Comparison of ENCODE assay signal across 6 cellular contexts in genomic region chr6:145295746-145296145, GRCh38.
"Had no signal": no experiment of that assay in that cellular context is flagged by ENCODE, and none has a peak within 500 bp of the region (broad histone marks: within the 10 kb centered on the region; RNA-seq: fewer than 3 reads in every experiment).

No MANE protein-coding gene starts in this region.

- H3K27ac ChIP-seq: HL-60 had no signal

- H3K4me3 ChIP-seq: K562 had no signal

- ATAC-seq: K562 had no signal

- DNase-seq: GOT3, H7, HCEC 1CT, IMR-90 had no signal
